13 cellular contexts compared by ENCODE assay signal in genomic region chr17:41717408-41718286, GRCh38. TPM values are rescaled to one million over a fixed set of nuclear protein-coding genes. Genes with fewer than 3 reads are reported as not detected.
DNase-seq lines count a peak whose midpoint lies in the region; ATAC-seq and TF ChIP-seq lines count a peak whose summit lies in the region.
"Had no signal": no experiment of that assay in that cellular context is flagged by ENCODE, and none has a peak within 500 bp of the region (broad histone marks: within the 10 kb centered on the region; RNA-seq: fewer than 3 reads in every experiment).

No MANE protein-coding gene starts in this region.

- H3K27me3 Mint-ChIP-seq in activated CD4-positive, alpha-beta T cell treated with anti-CD3 and anti-CD28 coated beads for 36 hours, result peaks cover 2% of the 10 kb centered on the region
- H3K27me3 Mint-ChIP-seq in endothelial cell (ENCODE audit: unreplicated experiment), result peaks cover 9% of the 10 kb centered on the region
- H3K27me3 Mint-ChIP-seq in stimulated activated naive B cell treated with anti-CD40 and anti-IgM and Interleukin-4, amounts not matched to agents 10 μg/mL and 1 μg/mL and 100 μg/mL, for 72 hours, result peaks cover 6 to 11% of the 10 kb centered on the region in 2 donors

- H3K27ac Mint-ChIP-seq in activated CD4-positive, alpha-beta T cell treated with anti-CD3 and anti-CD28 coated beads for 36 hours, result no peak overlapping the region
- H3K27ac Mint-ChIP-seq in endothelial cell (ENCODE audit: unreplicated experiment), result peak overlapping the region; percentile 67
- peak overlapping the region; percentile 60 for H3K27ac Mint-ChIP-seq in stimulated activated effector memory CD8-positive, alpha-beta T cell treated with anti-CD3 and anti-CD28 coated beads, Interleukin-12 subunit alpha, Interleukin-12 subunit beta, amount 100 ng/mL, for 72 hours
- H3K27ac Mint-ChIP-seq in stimulated activated naive B cell treated with anti-CD40 and anti-IgM and Interleukin-4, amounts not matched to agents 10 μg/mL and 1 μg/mL and 100 μg/mL, for 72 hours, result no peak overlapping the region

- peaks cover 7% of the 10 kb centered on the region for H3K4me1 Mint-ChIP-seq in activated CD4-positive, alpha-beta T cell treated with anti-CD3 and anti-CD28 coated beads for 36 hours
- H3K4me1 Mint-ChIP-seq in endothelial cell (ENCODE audit: unreplicated experiment), result peaks cover 22% of the 10 kb centered on the region
- H3K4me1 Mint-ChIP-seq in stimulated activated effector memory CD8-positive, alpha-beta T cell treated with anti-CD3 and anti-CD28 coated beads, Interleukin-12 subunit alpha, Interleukin-12 subunit beta, amount 100 ng/mL, for 72 hours, result no peaks in the 10 kb centered on the region
- H3K4me1 Mint-ChIP-seq in stimulated activated naive B cell treated with anti-CD40 and anti-IgM and Interleukin-4, amounts not matched to agents 10 μg/mL and 1 μg/mL and 100 μg/mL, for 72 hours, result peaks cover 0 to 3% of the 10 kb centered on the region in 2 donors

- intact Hi-C loops in activated CD4-positive, alpha-beta T cell treated with anti-CD3 and anti-CD28 coated beads for 36 hours (cut with DNase I, micrococcal nuclease), result no loop called here

- CTCF ChIA-PET in activated CD4-positive, alpha-beta T cell treated with anti-CD3 and anti-CD28 coated beads for 36 hours (lab: Charles Lee), result interaction anchor here (0.5 to 1.9 kb wide), 4 partner anchors 22 to 304 kb away, joined by 3 to 5 read pairs (median 4); no protein-coding TSS in a partner anchor

- peak; percentile 46 for DNase-seq in activated CD4-positive, alpha-beta T cell treated with anti-CD3 and anti-CD28 coated beads for 36 hours
- no peak for DNase-seq in activated CD4-positive, alpha-beta T cell treated with anti-CD3 and anti-CD28 coated beads, Interleukin-2, amount 50 U/mL, for 1 hour
- peak; percentile 42 for DNase-seq in NOMO-1 treated with dmso at 0.1 percent for 144 hours (lab: John Stamatoyannopoulos, UW; ENCODE audit: unreplicated experiment)
- no peak for DNase-seq in endothelial cell (ENCODE audit: low spot score)
- no peak for DNase-seq in stimulated activated effector memory CD8-positive, alpha-beta T cell treated with anti-CD3 and anti-CD28 coated beads, Interleukin-12 subunit alpha, Interleukin-12 subunit beta, amount 100 ng/mL, for 72 hours (ENCODE audit: low spot score in 2 of 2)
- DNase-seq in glomerular visceral epithelial cell (ENCODE audit: extremely low spot score), result no peak
- DNase-seq in NCI-H1092 (lab: John Stamatoyannopoulos, UW), result no peak
- no peak for DNase-seq in stimulated activated naive B cell treated with anti-CD40 and anti-IgM and Interleukin-4, amounts not matched to agents 10 μg/mL and 1 μg/mL and 100 μg/mL, for 72 hours
- DNase-seq: amniotic stem cell, BE2C, pancreas, T-helper 2 cell had no signal

- POLR2A ChIA-PET in activated CD4-positive, alpha-beta T cell treated with anti-CD3 and anti-CD28 coated beads for 36 hours (lab: Charles Lee), result no interaction called here

- no peaks in the 10 kb centered on the region for H3K9me3 Mint-ChIP-seq in activated CD4-positive, alpha-beta T cell treated with anti-CD3 and anti-CD28 coated beads for 36 hours (ENCODE audit: low read depth)
- H3K9me3 Mint-ChIP-seq in endothelial cell (ENCODE audit: unreplicated experiment), result no peaks in the 10 kb centered on the region
- H3K9me3 Mint-ChIP-seq in stimulated activated effector memory CD8-positive, alpha-beta T cell treated with anti-CD3 and anti-CD28 coated beads, Interleukin-12 subunit alpha, Interleukin-12 subunit beta, amount 100 ng/mL, for 72 hours, result no peaks in the 10 kb centered on the region
- no peaks in the 10 kb centered on the region for H3K9me3 Mint-ChIP-seq in stimulated activated naive B cell treated with anti-CD40 and anti-IgM and Interleukin-4, amounts not matched to agents 10 μg/mL and 1 μg/mL and 100 μg/mL, for 72 hours

- ATAC-seq in activated CD4-positive, alpha-beta T cell treated with anti-CD3 and anti-CD28 coated beads for 36 hours, result peak; percentile 83
- peak; percentile 57 for ATAC-seq in stimulated activated effector memory CD8-positive, alpha-beta T cell treated with anti-CD3 and anti-CD28 coated beads, Interleukin-12 subunit alpha, Interleukin-12 subunit beta, amount 100 ng/mL, for 72 hours
- no peak for ATAC-seq in stimulated activated naive B cell treated with anti-CD40 and anti-IgM and Interleukin-4, amounts not matched to agents 10 μg/mL and 1 μg/mL and 100 μg/mL, for 72 hours (replicated peaks)

- no peak overlapping the region for H3K4me3 Mint-ChIP-seq in activated CD4-positive, alpha-beta T cell treated with anti-CD3 and anti-CD28 coated beads for 36 hours
- no peak overlapping the region for H3K4me3 Mint-ChIP-seq in endothelial cell (ENCODE audit: unreplicated experiment)
- no peak overlapping the region for H3K4me3 Mint-ChIP-seq in stimulated activated effector memory CD8-positive, alpha-beta T cell treated with anti-CD3 and anti-CD28 coated beads, Interleukin-12 subunit alpha, Interleukin-12 subunit beta, amount 100 ng/mL, for 72 hours
- no peak overlapping the region for H3K4me3 Mint-ChIP-seq in stimulated activated naive B cell treated with anti-CD40 and anti-IgM and Interleukin-4, amounts not matched to agents 10 μg/mL and 1 μg/mL and 100 μg/mL, for 72 hours

- H3K36me3 Mint-ChIP-seq in activated CD4-positive, alpha-beta T cell treated with anti-CD3 and anti-CD28 coated beads for 36 hours (ENCODE audit: low read depth), result no peaks in the 10 kb centered on the region
- H3K36me3 Mint-ChIP-seq in endothelial cell (ENCODE audit: low read depth, unreplicated experiment), result no peaks in the 10 kb centered on the region
- H3K36me3 Mint-ChIP-seq in stimulated activated effector memory CD8-positive, alpha-beta T cell treated with anti-CD3 and anti-CD28 coated beads, Interleukin-12 subunit alpha, Interleukin-12 subunit beta, amount 100 ng/mL, for 72 hours, result no peaks in the 10 kb centered on the region
- no peaks in the 10 kb centered on the region for H3K36me3 Mint-ChIP-seq in stimulated activated naive B cell treated with anti-CD40 and anti-IgM and Interleukin-4, amounts not matched to agents 10 μg/mL and 1 μg/mL and 100 μg/mL, for 72 hours

- no peak for TF ChIP-seq CTCF in endothelial cell (IDR thresholded peaks at IDR 0.05; ENCODE audit: unreplicated experiment)

RNA-seq across cellular contexts. Expression of gene GAST, which starts 5.5 kb away (rescaled TPM):
- total RNA-seq in activated CD4-positive, alpha-beta T cell treated with anti-CD3 and anti-CD28 coated beads for 36 hours, result not detected
- total RNA-seq in endothelial cell (ENCODE audit: unreplicated experiment), result not detected
- total RNA-seq: LHCN-M2, pancreas had no signal

RNA-seq across cellular contexts. Expression of gene HAP1, which starts 16.8 kb away (rescaled TPM):
- total RNA-seq in activated CD4-positive, alpha-beta T cell treated with anti-CD3 and anti-CD28 coated beads for 36 hours, result not detected
- 18.1 TPM for total RNA-seq in endothelial cell (ENCODE audit: unreplicated experiment)
- total RNA-seq: LHCN-M2 had no signal

RNA-seq across cellular contexts. Expression of gene EIF1, which starts 29.0 kb away (rescaled TPM):
- total RNA-seq in activated CD4-positive, alpha-beta T cell treated with anti-CD3 and anti-CD28 coated beads for 36 hours, result 100 to 1,000 TPM; 869 to 977 TPM
- total RNA-seq in endothelial cell (ENCODE audit: unreplicated experiment), result 569 TPM

Comparison
In these comparisons a context has a peak if more than half of its experiments do, and no peak if none do; other contexts are left out.
1. DNase-seq: peak in activated CD4-positive, alpha-beta T cell treated with anti-CD3 and anti-CD28 coated beads for 36 hours (single experiment) and NOMO-1 treated with dmso at 0.1 percent for 144 hours (single experiment); none in activated CD4-positive, alpha-beta T cell treated with anti-CD3 and anti-CD28 coated beads, Interleukin-2, amount 50 U/mL, for 1 hour (single experiment), endothelial cell (single experiment), stimulated activated effector memory CD8-positive, alpha-beta T cell treated with anti-CD3 and anti-CD28 coated beads, Interleukin-12 subunit alpha, Interleukin-12 subunit beta, amount 100 ng/mL, for 72 hours (0 of 2), glomerular visceral epithelial cell (single experiment), NCI-H1092 (single experiment) and stimulated activated naive B cell treated with anti-CD40 and anti-IgM and Interleukin-4, amounts not matched to agents 10 μg/mL and 1 μg/mL and 100 μg/mL, for 72 hours (single experiment).
2. ATAC-seq: peak in activated CD4-positive, alpha-beta T cell treated with anti-CD3 and anti-CD28 coated beads for 36 hours (single experiment) and stimulated activated effector memory CD8-positive, alpha-beta T cell treated with anti-CD3 and anti-CD28 coated beads, Interleukin-12 subunit alpha, Interleukin-12 subunit beta, amount 100 ng/mL, for 72 hours (single experiment); none in stimulated activated naive B cell treated with anti-CD40 and anti-IgM and Interleukin-4, amounts not matched to agents 10 μg/mL and 1 μg/mL and 100 μg/mL, for 72 hours (0 of 2).
3. H3K27ac Mint-ChIP-seq: peak in endothelial cell (single experiment) and stimulated activated effector memory CD8-positive, alpha-beta T cell treated with anti-CD3 and anti-CD28 coated beads, Interleukin-12 subunit alpha, Interleukin-12 subunit beta, amount 100 ng/mL, for 72 hours (single experiment); none in activated CD4-positive, alpha-beta T cell treated with anti-CD3 and anti-CD28 coated beads for 36 hours (single experiment) and stimulated activated naive B cell treated with anti-CD40 and anti-IgM and Interleukin-4, amounts not matched to agents 10 μg/mL and 1 μg/mL and 100 μg/mL, for 72 hours (single experiment).
4. RNA of gene HAP1, which starts 16.8 kb away (total RNA-seq): 18.1 TPM in endothelial cell (single experiment); not detected in activated CD4-positive, alpha-beta T cell treated with anti-CD3 and anti-CD28 coated beads for 36 hours; every median in the first group is over 10 times any median in the second.